Comparison of ENCODE assay signal across 14 cellular contexts in genomic region chr1:212568978-212569537, GRCh38. TPM values are rescaled to one million over a fixed set of nuclear protein-coding genes. Genes with fewer than 3 reads are reported as not detected.
A peak's percentile ranks its signal among the peaks of the same experiment; 100 is the strongest.
DNase-seq lines count a peak whose midpoint lies in the region; FAIRE-seq and TF ChIP-seq lines count a peak whose summit lies in the region.
"Had no signal": no experiment of that assay in that cellular context is flagged by ENCODE, and none has a peak within 500 bp of the region (broad histone marks: within the 10 kb centered on the region; RNA-seq: fewer than 3 reads in every experiment).

No MANE protein-coding gene starts in this region.

- no peak for TF ChIP-seq CTCF in HEK293 (tag by site-specific recombination; IDR thresholded peaks at IDR 0.05)
- TF ChIP-seq CTCF in endothelial cell of umbilical vein (IDR thresholded peaks at IDR 0.05; ENCODE audit: extremely low read depth in 1 of 2, insufficient read depth in 1 of 2, low read depth in 1 of 2, low read length in 2 of 2), result no peak

- no peaks in the 10 kb centered on the region for H4K20me1 ChIP-seq in endothelial cell of umbilical vein (replicated peaks; ENCODE audit: control insufficient read depth, extremely low read depth, insufficient read depth, low read length)

- CTCF ChIA-PET in HEK293 (lab: Yijun Ruan, JAX) (interaction anchor here (0.6 to 2.2 kb wide), 3 partner anchors 9 to 743 kb away, joined by 3 to 6 read pairs (median 3); no protein-coding TSS in a partner anchor), endothelial cell of umbilical vein (lab: Charles Lee) (no interaction called here)

- H3K9ac ChIP-seq in SK-N-MC (ENCODE audit: insufficient read length) (peak overlapping the region; percentile 39), endothelial cell of umbilical vein (replicated peaks; ENCODE audit: extremely low read depth, insufficient read depth, low read length) (no peak overlapping the region)

- DNase-seq in SK-N-MC (ENCODE audit: low read depth, low spot score), result no peak
- DNase-seq in endothelial cell of umbilical vein (ENCODE audit: low read depth, low spot score), result no peak
- DNase-seq in posterior cingulate gyrus, result no peak
- DNase-seq in activated effector memory CD4-positive, alpha-beta T cell treated with Interleukin-2 at 50 U/mL for 16 hours, result no peak
- no peak for DNase-seq in NAMALWA (ENCODE audit: low spot score)
- DNase-seq: Caco-2; CD8-positive, alpha-beta memory T cell; DND-41; GDM1; HCEC 1CT had no signal

- H3K27me3 ChIP-seq in endothelial cell of umbilical vein (ENCODE audit: control insufficient read depth in 2 of 2, insufficient read depth in 2 of 2, low read length in 2 of 2), result no peaks in the 10 kb centered on the region

- no TSS peak for BruUV-seq in endothelial cell of umbilical vein (replicated peaks; lab: Mats Ljungman, UMichigan)

- H3K4me3 ChIP-seq in HEK293 (ENCODE audit: low read depth, low read length), result no peak overlapping the region
- 0 out of 2 replicates have a peak overlapping the region, but pooled peaks have one; percentile 3 for H3K4me3 ChIP-seq in SK-N-MC
- H3K4me3 ChIP-seq in endothelial cell of umbilical vein (replicated peaks in 1 of 3; ENCODE audit: insufficient read depth in 1 of 3, low read depth in 1 of 3, low read length in 3 of 3), result no peak overlapping the region
- H3K4me3 ChIP-seq: A549 had no signal

- no peak for TF ChIP-seq POLR2A in endothelial cell of umbilical vein (IDR thresholded peaks at IDR 0.05; ENCODE audit: low read depth, low read length)

- dilution Hi-C loops in endothelial cell of umbilical vein (cut with MboI; ENCODE audit: extremely low pct_ligation_motif_present, low sequenced_read_pairs), result no loop called here

- H3K4me1 ChIP-seq in HEK293 (ENCODE audit: control insufficient read depth, insufficient read depth, low read length) (peaks cover 5% of the 10 kb centered on the region), endothelial cell of umbilical vein (ENCODE audit: control insufficient read depth, extremely low read depth, insufficient read depth, low read length) (peaks cover 18% of the 10 kb centered on the region)

- no peaks in the 10 kb centered on the region for H3K9me3 ChIP-seq in HEK293 (ENCODE audit: control insufficient read depth, insufficient read depth, low read depth, low read length)
- no peaks in the 10 kb centered on the region for H3K9me3 ChIP-seq in SK-N-MC (ENCODE audit: low read depth, low read length)
- no peaks in the 10 kb centered on the region for H3K9me3 ChIP-seq in endothelial cell of umbilical vein (replicated peaks; ENCODE audit: control insufficient read depth, insufficient read depth, low read length)
- H3K9me3 ChIP-seq: A549, Caco-2 had no signal

- H3K4me2 ChIP-seq in endothelial cell of umbilical vein (ENCODE audit: insufficient read depth, low read length), result no peak overlapping the region
- H3K4me2 ChIP-seq: A549 had no signal

- intact Hi-C loops in endothelial cell of umbilical vein (cut with micrococcal nuclease), result loop anchor here (10.0 kb wide), 1 partner anchor 994 kb away; the partner anchor contains the start of gene SLC30A1
- intact Hi-C loops in posterior cingulate gyrus (cut with DNase I), result loop anchor here (5.0 kb wide), 1 partner anchor 38 kb away; the partner anchor contains the start of gene ATF3

- H3K9me1 ChIP-seq in endothelial cell of umbilical vein (replicated peaks; ENCODE audit: control insufficient read depth, extremely low read depth, insufficient read depth, low read length), result no peaks in the 10 kb centered on the region

- H3K36me3 ChIP-seq in HEK293 (ENCODE audit: control insufficient read depth in 2 of 2, insufficient read depth in 1 of 2, low read length in 2 of 2), result no peaks in the 10 kb centered on the region
- H3K36me3 ChIP-seq in SK-N-MC (ENCODE audit: insufficient read depth, low read length), result no peaks in the 10 kb centered on the region
- H3K36me3 ChIP-seq in endothelial cell of umbilical vein (ENCODE audit: control insufficient read depth in 2 of 2, extremely low read depth in 1 of 2, insufficient read depth in 2 of 2, low read length in 2 of 2), result no peaks in the 10 kb centered on the region

- no peak overlapping the region for H2AFZ ChIP-seq in endothelial cell of umbilical vein (ENCODE audit: low read depth, low read length)

- POLR2A ChIA-PET in HEK293 (lab: Yijun Ruan, JAX) (interaction anchor here (1.0 kb wide), 1 partner anchor 39 kb away, joined by 6 read pairs; the partner anchor contains the start of gene ATF3), endothelial cell of umbilical vein (lab: Charles Lee) (no interaction called here)

- H3K27ac ChIP-seq in HEK293 (ENCODE audit: extremely low read depth, low read depth, low read length) (no peak overlapping the region), SK-N-MC (peak overlapping the region; percentile 38; the same call in 1 of the 2 replicates), endothelial cell of umbilical vein (ENCODE audit: insufficient read depth, low read depth, low read length) (no peak overlapping the region)
- H3K27ac ChIP-seq: A549 had no signal

- H3K79me2 ChIP-seq in endothelial cell of umbilical vein (ENCODE audit: control insufficient read depth, insufficient read depth, low read length), result no peaks in the 10 kb centered on the region

- FAIRE-seq in endothelial cell of umbilical vein (lab: Jason Lieb, UNC), result peak; percentile 58
- FAIRE-seq: A549, GM12892, H1 had no signal

TF ChIP-seq in HEK293, 187 proteins besides CTCF, POLR2A, EP300 and RAD21:
- TF ChIP-seq PRDM1 (tag by site-specific recombination; IDR thresholded peaks at IDR 0.05) (peak; percentile 74), ZNF561 (tag by site-specific recombination; IDR thresholded peaks at IDR 0.05; ENCODE audit: borderline replicate concordance) (no peak), GFI1B (tag by site-specific recombination; IDR thresholded peaks at IDR 0.05) (no peak), ZNF366 (tag by site-specific recombination; conservative IDR thresholded peaks at IDR 0.05) (peak; percentile 65), ZNF175 (tag by site-specific recombination; IDR thresholded peaks at IDR 0.05) (no peak), PRDM6 (tag by site-specific recombination; IDR thresholded peaks at IDR 0.05) (0 out of 2 replicates have a peak, but pooled peaks have one; percentile 8), ZBTB17 (tag by site-specific recombination; IDR thresholded peaks at IDR 0.05) (peak; percentile 47; the same call in 1 of the 2 replicates)
TF ChIP-seq in HEK293: peak in this region for 4.

TF ChIP-seq in endothelial cell of umbilical vein, 7 proteins besides CTCF, POLR2A, EP300 and RAD21:
- TF ChIP-seq MYC (IDR thresholded peaks at IDR 0.05; ENCODE audit: low read depth, low read length) (no peak), POLR2AphosphoS5 (IDR thresholded peaks at IDR 0.05; ENCODE audit: insufficient read depth, low read depth, low read length) (no peak), JUN (IDR thresholded peaks at IDR 0.05; ENCODE audit: borderline replicate concordance, insufficient read depth, insufficient read length, low read depth) (no peak), GATA2 (IDR thresholded peaks at IDR 0.05; ENCODE audit: insufficient read depth, insufficient read length, low read depth, low read length) (no peak), EZH2 (IDR thresholded peaks at IDR 0.05; ENCODE audit: borderline replicate concordance, low read depth, low read length, severe bottlenecking) (no peak), MAX (IDR thresholded peaks at IDR 0.05; ENCODE audit: insufficient read depth, insufficient read length) (no peak), FOS (IDR thresholded peaks at IDR 0.05; ENCODE audit: borderline replicate concordance, insufficient read depth, low read length) (no peak)

RNA-seq across cellular contexts. Expression of gene ATF3, which starts 39.5 kb away (rescaled TPM):
- 6.1 and 10.7 TPM in 2 replicates for total RNA-seq in endothelial cell of umbilical vein
- polyA plus RNA-seq in endothelial cell of umbilical vein, result 16.6 and 17.1 TPM in 2 replicates
- polyA plus RNA-seq in endothelial cell of umbilical vein (2011; cell fraction: cytosol; rRNA removed), result 15.0 and 27.2 TPM in 2 replicates
- polyA plus RNA-seq in endothelial cell of umbilical vein (2011; cell fraction: nucleus; rRNA removed), result 112 and 144 TPM in 2 replicates
- polyA plus RNA-seq in endothelial cell of umbilical vein (2012), result 20.5 and 21.1 TPM in 2 replicates
- 21.1 and 35.4 TPM in 2 replicates for polyA minus RNA-seq in endothelial cell of umbilical vein
- polyA minus RNA-seq in endothelial cell of umbilical vein (2011; cell fraction: cytosol; rRNA and poly(A)+ RNA removed), result 24.9 TPM
- polyA minus RNA-seq in endothelial cell of umbilical vein (2011; cell fraction: nucleus; rRNA and poly(A)+ RNA removed), result 91.9 and 95.5 TPM in 2 replicates
- polyA plus RNA-seq: CD8-positive, alpha-beta memory T cell had no signal
